ENCODE assay signal across 9 cellular contexts in the genomic region with DNA sequence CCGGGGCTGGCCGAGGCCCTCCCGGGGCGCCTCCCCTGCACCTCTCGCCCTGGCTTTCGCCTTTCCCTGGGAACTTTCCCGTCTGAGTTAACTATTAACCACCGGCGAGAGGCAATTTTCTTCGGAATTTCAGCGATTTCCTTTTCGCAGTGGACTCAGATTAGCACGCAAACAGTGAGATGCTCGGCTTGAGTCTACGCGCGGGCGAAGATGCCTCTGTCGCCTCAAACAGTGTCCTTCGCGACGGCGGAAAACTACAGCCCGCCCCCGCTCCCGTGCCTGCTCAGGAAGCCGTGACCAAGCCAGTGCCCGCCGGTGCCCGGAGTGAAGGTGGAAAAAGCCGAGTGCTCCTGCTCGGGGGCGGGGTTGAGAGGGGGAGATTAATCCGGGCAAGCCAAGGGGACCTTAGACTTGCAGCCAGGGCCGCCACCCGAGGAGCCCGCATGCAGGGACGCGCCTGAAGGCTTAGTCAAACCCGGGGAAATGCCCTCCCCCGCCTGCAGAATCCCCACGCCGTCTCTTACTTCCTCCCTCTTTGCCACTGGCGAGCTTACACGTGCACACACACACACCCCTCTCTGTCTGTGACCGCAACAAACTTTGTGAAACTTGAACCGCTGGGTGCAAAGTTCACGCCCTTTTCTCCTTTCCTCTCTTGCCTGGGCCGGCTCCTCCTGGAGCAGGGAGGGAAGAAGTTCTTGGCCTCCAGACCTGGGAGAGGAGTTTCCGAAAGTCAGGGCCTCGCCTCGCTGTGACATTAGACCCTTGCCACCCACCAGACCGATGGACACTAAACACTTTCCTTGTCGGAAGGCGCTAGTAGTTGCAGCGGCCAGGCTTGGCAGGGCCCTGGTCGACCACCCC. TPM values are rescaled to one million over a fixed set of nuclear protein-coding genes. Genes with fewer than 3 reads are reported as not detected.
DNase-seq lines count a peak whose midpoint lies in the region; ATAC-seq, FAIRE-seq and TF ChIP-seq lines count a peak whose summit lies in the region.
"Had no signal": no experiment of that assay in that cellular context is flagged by ENCODE, and none has a peak within 500 bp of the region (broad histone marks: within the 10 kb centered on the region; RNA-seq: fewer than 3 reads in every experiment).

No MANE protein-coding gene starts in this region.

- RAD21 ChIA-PET in GM12878 (lab: Charles Lee; ENCODE audit: unreplicated experiment), result interaction anchor here (0.6 kb wide), 1 partner anchor 422 kb away, joined by 3 read pairs; no protein-coding TSS in a partner anchor

- H3K9me3 ChIP-seq in BLaER1 (peaks cover 13% of the 10 kb centered on the region), HUES6 (ENCODE audit: control insufficient read depth, insufficient read depth, low read depth, low read length) (no peaks in the 10 kb centered on the region), GM12878 (replicated peaks; ENCODE audit: control insufficient read depth, insufficient read depth, low read length) (no peaks in the 10 kb centered on the region), muscle layer of colon (ENCODE audit: low read length) (no peaks in the 10 kb centered on the region)

- no peak for TF ChIP-seq POLR2A in GM12878 (IDR thresholded peaks at IDR 0.05; ENCODE audit: low read depth, low read length)

- H2AFZ ChIP-seq in GM12878 (ENCODE audit: control insufficient read depth, low read depth, low read length), result no peak overlapping the region

- H3K4me1 ChIP-seq in BLaER1 (peaks cover 24% of the 10 kb centered on the region), HUES6 (ENCODE audit: control insufficient read depth, insufficient read depth, low read length) (peaks cover 35% of the 10 kb centered on the region), GM12878 (ENCODE audit: control insufficient read depth, insufficient read depth, low read length) (peaks cover 11% of the 10 kb centered on the region), muscle layer of colon (ENCODE audit: insufficient read depth, low read length) (peaks cover 6% of the 10 kb centered on the region)

- H4K20me1 ChIP-seq in BLaER1 (peaks cover 10% of the 10 kb centered on the region; the same call in 1 of the 2 replicates), GM12878 (ENCODE audit: control insufficient read depth, insufficient read depth) (no peaks in the 10 kb centered on the region; the same call in 1 of the 2 replicates)

- H3K79me2 ChIP-seq in GM12878 (ENCODE audit: control insufficient read depth, insufficient read depth, low read length), result no peaks in the 10 kb centered on the region

- 6% methylated on average over 44 of the region's 57 CpGs for WGBS in GM12878 (ENCODE audit: insufficient coverage, insufficient replicate concordance, low lambda C conversion rate, missing lambda C conversion rate)

- H3K27ac ChIP-seq in BLaER1 (no peak overlapping the region), HUES6 (ENCODE audit: low read depth, low read length) (no peak overlapping the region), GM12878 (ENCODE audit: control insufficient read depth, insufficient read depth) (no peak overlapping the region), muscle layer of colon (ENCODE audit: low read depth, low read length) (no peak overlapping the region)

- no TSS peak for BruUV-seq in GM12878 (replicated peaks; lab: Mats Ljungman, UMichigan)

- CTCF ChIA-PET in GM12878 (lab: Yijun Ruan, JAX), result no interaction called here

- H3K9ac ChIP-seq in BLaER1 (no peak overlapping the region), HUES6 (ENCODE audit: low read length) (no peak overlapping the region), GM12878 (ENCODE audit: control insufficient read depth, insufficient read depth, low read length) (no peak overlapping the region), muscle layer of colon (ENCODE audit: low read length) (no peak overlapping the region)

- no peaks in the 10 kb centered on the region for H3K36me3 ChIP-seq in BLaER1
- H3K36me3 ChIP-seq in HUES6 (ENCODE audit: control insufficient read depth, insufficient read depth, low read length), result no peaks in the 10 kb centered on the region
- H3K36me3 ChIP-seq in GM12878 (ENCODE audit: control insufficient read depth in 2 of 2, insufficient read depth in 2 of 2, low read length in 1 of 2), result no peaks in the 10 kb centered on the region
- H3K36me3 ChIP-seq in muscle layer of colon (ENCODE audit: insufficient read depth, low read length), result no peaks in the 10 kb centered on the region

- peak overlapping the region; percentile 82 for H3K4me2 ChIP-seq in BLaER1
- peak overlapping the region; percentile 69 for H3K4me2 ChIP-seq in GM12878 (ENCODE audit: control insufficient read depth, insufficient read depth)

- intact Hi-C loops in GM12878 (cut with micrococcal nuclease; ENCODE audit: unreplicated experiment), result no loop called here

- H3K4me3 ChIP-seq in BLaER1 (peak overlapping the region; percentile 39; the same call in 1 of the 2 replicates), HUES6 (ENCODE audit: low read depth, low read length) (peak overlapping the region; percentile 28; the same call in 1 of the 2 replicates), GM12878 (peak overlapping the region; percentile 29; the same call in 1 of the 2 replicates), muscle layer of colon (ENCODE audit: low read depth in 1 of 2, low read length in 2 of 2) (peak overlapping the region; percentile 35 to 38), foreskin fibroblast (ENCODE audit: low read depth in 1 of 2, low read length in 2 of 2) (no peak overlapping the region)

- DNase-seq in GM12878 (ENCODE audit: low read depth, low spot score) (peak; percentile 40), foreskin fibroblast (no peak), ureter (ENCODE audit: low spot score) (no peak), NCI-H774 (lab: John Stamatoyannopoulos, UW) (no peak)

- ATAC-seq in GM19023 (IDR thresholded peaks at IDR 0.05; ENCODE audit: unreplicated experiment) (peak; percentile 66), GM12878 (peak; percentile 85)

- TF ChIP-seq CTCF in GM12878 (IDR thresholded peaks at IDR 0.05 in 2 of 3, conservative IDR thresholded peaks at IDR 0.05 in 1 of 3; ENCODE audit: control insufficient read depth in 2 of 3, extremely low read depth in 1 of 3, insufficient read depth in 1 of 3, low read depth in 3 of 3, low read length in 3 of 3), result no peak
- no peak for TF ChIP-seq CTCF in foreskin fibroblast (IDR thresholded peaks at IDR 0.05; ENCODE audit: low read depth, low read length)

- FAIRE-seq in GM12878 (lab: Jason Lieb, UNC), result peak; percentile 7
- FAIRE-seq: colon had no signal

- TF ChIP-seq EP300 in GM12878 (IDR thresholded peaks at IDR 0.05; ENCODE audit: borderline replicate concordance in 1 of 2, control insufficient read depth in 1 of 2, low read depth in 2 of 2, low read length in 2 of 2), result no peak

- POLR2A ChIA-PET in GM12878 (lab: Charles Lee), result no interaction called here

- no peak for TF ChIP-seq RAD21 in GM12878 (IDR thresholded peaks at IDR 0.05; ENCODE audit: insufficient read depth, low read depth, low read length)

- in situ Hi-C loops in GM12878 (cut with MboI), result no loop called here

- H3K27me3 ChIP-seq in BLaER1 (peaks cover 96% of the 10 kb centered on the region), HUES6 (ENCODE audit: control insufficient read depth, insufficient read depth, low read length) (peaks cover 99% of the 10 kb centered on the region), GM12878 (replicated peaks in 1 of 2; ENCODE audit: control insufficient read depth in 2 of 2, insufficient read depth in 2 of 2, low read length in 1 of 2) (peaks cover 12 to 17% of the 10 kb centered on the region in 2 experiments; a peak in 3 of 4 replicates), muscle layer of colon (ENCODE audit: control insufficient read depth in 1 of 2, insufficient read depth in 2 of 2, low read length in 2 of 2) (peaks cover 62 to 95% of the 10 kb centered on the region in 2 donors)

- SMC1A ChIA-PET in GM12878 (lab: Charles Lee; ENCODE audit: uncharacterized antibody, unreplicated experiment), result no interaction called here

TF ChIP-seq in GM12878, 131 proteins besides CTCF, POLR2A, EP300 and RAD21 (continues in another document):
- TF ChIP-seq MTA2 (IDR thresholded peaks at IDR 0.05; ENCODE audit: low read depth) (peak; percentile 59), SPI1 (IDR thresholded peaks at IDR 0.05; ENCODE audit: borderline replicate concordance, insufficient read depth, low read depth, low read length) (peak; percentile 60), NBN (IDR thresholded peaks at IDR 0.05) (peak; percentile 59; the same call in 1 of the 2 replicates), PAX5 (IDR thresholded peaks at IDR 0.05; ENCODE audit: borderline replicate concordance, low read depth, low read length) (peak; percentile 53; the same call in 1 of the 2 replicates), MYB (IDR thresholded peaks at IDR 0.05; ENCODE audit: borderline replicate concordance, low read depth, low read length) (no peak), HDAC6 (IDR thresholded peaks at IDR 0.05; ENCODE audit: unreplicated experiment) (no peak), SRF (IDR thresholded peaks at IDR 0.05; ENCODE audit: low read depth in 2 of 2, low read length in 2 of 2) (no peak), MXI1 (IDR thresholded peaks at IDR 0.05; ENCODE audit: low read depth, low read length) (peak; percentile 52), IRF4 (IDR thresholded peaks at IDR 0.05; ENCODE audit: low read depth, low read length) (0 out of 2 replicates have a peak, but pooled peaks have one; percentile 22), RUNX3 (IDR thresholded peaks at IDR 0.05; ENCODE audit: low read length) (peak; percentile 79), CHD4 (IDR thresholded peaks at IDR 0.05) (no peak), NR2C1 (IDR thresholded peaks at IDR 0.05) (peak; percentile 83), TBL1XR1 (IDR thresholded peaks at IDR 0.05; ENCODE audit: low read depth, low read length) (peak; percentile 71; the same call in 1 of the 2 replicates), ZNF24 (IDR thresholded peaks at IDR 0.05) (no peak)

RNA-seq across cellular contexts. Expression of gene PAX2, which starts 14.4 kb away (rescaled TPM):
- total RNA-seq in GM12878 (2013; cell fraction: nucleolus; rRNA removed), result not detected in 2 replicates
- not detected in 2 replicates for total RNA-seq in GM12878 (2014; rRNA removed)
- not detected in 2 replicates for total RNA-seq in GM12878 (2014; rRNA removed; fragmentation: Illumina TruSeq; extraction: Trizol)
- total RNA-seq in GM12878 (2021), result not detected in 2 replicates
- polyA plus RNA-seq in GM12878 (2011; ENCODE audit: low read depth), result not detected
- not detected in 2 replicates for polyA plus RNA-seq in GM12878 (2011; rRNA removed)
- not detected in 2 replicates for polyA plus RNA-seq in GM12878 (2011; cell fraction: cytosol; rRNA removed)
- polyA plus RNA-seq in GM12878 (2011; cell fraction: nucleus; rRNA removed), result 0.10 and 0.15 TPM in 2 replicates
- not detected in 2 replicates for polyA plus RNA-seq in GM12878 (2012)
- polyA plus RNA-seq in GM12878 (2014; fragmentation: Illumina TruSeq; extraction: Trizol), result not detected in 2 replicates
- polyA plus RNA-seq in GM12878 (2014; fragmentation: Nextera tagmentation; extraction: Ambion mirVana), result not detected
- polyA plus RNA-seq in GM12878 (2014; rRNA removed), result not detected in 2 replicates
- polyA plus RNA-seq in GM12878 (2016; fragmentation: Nextera tagmentation; extraction: Ambion mirVana), result not detected
- not detected in 2 replicates for polyA minus RNA-seq in GM12878 (2011; rRNA and poly(A)+ RNA removed)
- not detected in 2 replicates for polyA minus RNA-seq in GM12878 (2011; cell fraction: cytosol; rRNA and poly(A)+ RNA removed)
- polyA minus RNA-seq in GM12878 (2011; cell fraction: nucleus; rRNA and poly(A)+ RNA removed), result not detected in 2 replicates
- total RNA-seq in ureter, result 0.52 TPM

Comparison
In these comparisons a context has a peak if more than half of its experiments do, and no peak if none do; other contexts are left out.
1. H3K4me3 ChIP-seq: peak in BLaER1 (single experiment), HUES6 (single experiment), GM12878 (single experiment) and muscle layer of colon (2 of 2); none in foreskin fibroblast (0 of 2).